14 cellular contexts compared by ENCODE assay signal in the genomic region with DNA sequence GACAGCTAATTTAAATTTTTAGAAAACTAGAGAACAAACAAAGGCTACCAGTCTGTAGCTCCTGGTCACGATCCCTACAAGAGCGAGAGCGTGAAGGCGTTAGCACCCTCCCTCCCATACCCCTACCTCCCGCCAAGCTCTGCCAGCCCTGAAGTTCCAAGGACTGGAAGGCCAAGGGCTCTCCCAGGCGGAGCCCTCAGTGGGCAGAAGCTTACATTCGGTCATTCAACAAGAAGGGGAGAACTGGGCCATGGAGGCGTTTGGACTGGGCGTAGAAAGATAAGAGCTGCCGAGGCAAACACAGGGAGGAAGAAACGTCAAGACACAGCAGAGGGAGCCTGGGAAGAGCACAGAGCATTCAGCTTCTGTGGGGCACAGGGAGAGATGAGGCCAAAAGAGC. TPM values are rescaled to one million over a fixed set of nuclear protein-coding genes. Genes with fewer than 3 reads are reported as not detected.
A peak's percentile ranks its signal among the peaks of the same experiment; 100 is the strongest.
DNase-seq lines count a peak whose midpoint lies in the region; ATAC-seq and TF ChIP-seq lines count a peak whose summit lies in the region.
"Had no signal": no experiment of that assay in that cellular context is flagged by ENCODE, and none has a peak within 500 bp of the region (broad histone marks: within the 10 kb centered on the region; RNA-seq: fewer than 3 reads in every experiment).

No MANE protein-coding gene starts in this region.

- H3K27ac ChIP-seq in VCaP (peak overlapping the region; percentile 83), mesenchymal stem cell (ENCODE audit: low read length, poor library complexity, severe bottlenecking) (no peak overlapping the region)
- H3K27ac ChIP-seq: suprapubic skin had no signal

- no peak overlapping the region for H3K4me3 Mint-ChIP-seq in activated naive CD8-positive, alpha-beta T cell treated with anti-CD3 and anti-CD28 coated beads for 36 hours
- no peak overlapping the region for H3K4me3 Mint-ChIP-seq in activated naive CD8-positive, alpha-beta T cell treated with anti-CD3 and anti-CD28 coated beads, Interleukin-2, amount 50 U/mL, for 24 hours
- H3K4me3 Mint-ChIP-seq in type B pancreatic cell = peak overlapping the region; percentile 82
- H3K4me3 Mint-ChIP-seq: HFFc6 had no signal

- no peak overlapping the region for H2AFZ ChIP-seq in mesenchymal stem cell (ENCODE audit: low read depth, low read length)

- no peaks in the 10 kb centered on the region for H3K9me3 ChIP-seq in mesenchymal stem cell (ENCODE audit: control insufficient read depth, low read length)
- H3K9me3 ChIP-seq: suprapubic skin had no signal

- H3K36me3 ChIP-seq in mesenchymal stem cell (ENCODE audit: control insufficient read depth in 1 of 2, insufficient read depth in 2 of 2, low read depth in 1 of 2, low read length in 2 of 2) = peaks cover 29 to 36% of the 10 kb centered on the region in 2 experiments

- H3K4ac ChIP-seq in mesenchymal stem cell (ENCODE audit: low read depth in 1 of 2, low read length in 2 of 2) = no peak overlapping the region

- H3K9ac ChIP-seq in mesenchymal stem cell (ENCODE audit: low read length) = no peak overlapping the region

- H3K9me3 Mint-ChIP-seq in activated naive CD8-positive, alpha-beta T cell treated with anti-CD3 and anti-CD28 coated beads for 36 hours = no peaks in the 10 kb centered on the region
- no peaks in the 10 kb centered on the region for H3K9me3 Mint-ChIP-seq in activated naive CD8-positive, alpha-beta T cell treated with anti-CD3 and anti-CD28 coated beads, Interleukin-2, amount 50 U/mL, for 24 hours
- H3K9me3 Mint-ChIP-seq in type B pancreatic cell = no peaks in the 10 kb centered on the region
- H3K9me3 Mint-ChIP-seq: HFFc6 had no signal

- TF ChIP-seq CTCF in VCaP (conservative IDR thresholded peaks at IDR 0.05) (no peak), type B pancreatic cell (conservative IDR thresholded peaks at IDR 0.05) (no peak)

- H2BK5ac ChIP-seq in mesenchymal stem cell (ENCODE audit: low read depth, low read length, poor library complexity, severe bottlenecking) = no peak overlapping the region

- H2BK12ac ChIP-seq in mesenchymal stem cell (ENCODE audit: low read length in 2 of 2) = no peak overlapping the region

- peaks cover 33% of the 10 kb centered on the region for H3K4me1 ChIP-seq in mesenchymal stem cell (ENCODE audit: control insufficient read depth, insufficient read depth, low read depth, low read length)

- WGBS in mesenchymal stem cell = 96% methylated on average over 11 of the region's 11 CpGs

- no peak overlapping the region for H2BK120ac ChIP-seq in mesenchymal stem cell (ENCODE audit: low read depth, low read length)

- ATAC-seq in activated naive CD8-positive, alpha-beta T cell treated with anti-CD3 and anti-CD28 coated beads, Interleukin-2, amount 50 U/mL, for 24 hours = no peak
- no peak for ATAC-seq in HG02852 (IDR thresholded peaks at IDR 0.05; ENCODE audit: unreplicated experiment)
- ATAC-seq in GM18519 (IDR thresholded peaks at IDR 0.05; ENCODE audit: low FRiP score, unreplicated experiment) = no peak

- H3K27me3 Mint-ChIP-seq in activated naive CD8-positive, alpha-beta T cell treated with anti-CD3 and anti-CD28 coated beads for 36 hours = no peaks in the 10 kb centered on the region
- no peaks in the 10 kb centered on the region for H3K27me3 Mint-ChIP-seq in activated naive CD8-positive, alpha-beta T cell treated with anti-CD3 and anti-CD28 coated beads, Interleukin-2, amount 50 U/mL, for 24 hours
- H3K27me3 Mint-ChIP-seq in type B pancreatic cell = no peaks in the 10 kb centered on the region

- peaks cover 35% of the 10 kb centered on the region for H3K4me1 Mint-ChIP-seq in activated naive CD8-positive, alpha-beta T cell treated with anti-CD3 and anti-CD28 coated beads for 36 hours
- H3K4me1 Mint-ChIP-seq in activated naive CD8-positive, alpha-beta T cell treated with anti-CD3 and anti-CD28 coated beads, Interleukin-2, amount 50 U/mL, for 24 hours = peaks cover 55% of the 10 kb centered on the region
- H3K4me1 Mint-ChIP-seq in type B pancreatic cell (ENCODE audit: unreplicated experiment) = peaks cover 30% of the 10 kb centered on the region

- H3K36me3 Mint-ChIP-seq in activated naive CD8-positive, alpha-beta T cell treated with anti-CD3 and anti-CD28 coated beads for 36 hours = peaks cover 40% of the 10 kb centered on the region
- peaks cover 32% of the 10 kb centered on the region for H3K36me3 Mint-ChIP-seq in activated naive CD8-positive, alpha-beta T cell treated with anti-CD3 and anti-CD28 coated beads, Interleukin-2, amount 50 U/mL, for 24 hours (ENCODE audit: low read depth)
- peaks cover 16% of the 10 kb centered on the region for H3K36me3 Mint-ChIP-seq in type B pancreatic cell

- H2BK15ac ChIP-seq in mesenchymal stem cell (ENCODE audit: low read depth, poor library complexity, severe bottlenecking) = no peak overlapping the region

- H3K4me2 ChIP-seq in mesenchymal stem cell (ENCODE audit: low read length, poor library complexity, severe bottlenecking) = no peak overlapping the region

- no peak overlapping the region for H3K14ac ChIP-seq in mesenchymal stem cell (ENCODE audit: low read length in 2 of 2)

- no peaks in the 10 kb centered on the region for H3K27me3 ChIP-seq in mesenchymal stem cell (ENCODE audit: control insufficient read depth in 1 of 2, insufficient read depth in 1 of 2, low read length in 2 of 2)
- H3K27me3 ChIP-seq: suprapubic skin had no signal

- no peak overlapping the region for H3K18ac ChIP-seq in mesenchymal stem cell (ENCODE audit: low read depth in 1 of 2, low read length in 2 of 2)

- H4K8ac ChIP-seq in mesenchymal stem cell (ENCODE audit: low read length) = no peak overlapping the region

- DNase-seq in activated naive CD8-positive, alpha-beta T cell treated with anti-CD3 and anti-CD28 coated beads for 36 hours = no peak
- no peak for DNase-seq in activated naive CD8-positive, alpha-beta T cell treated with anti-CD3 and anti-CD28 coated beads, Interleukin-2, amount 50 U/mL, for 24 hours
- no peak for DNase-seq in mesenchymal stem cell
- DNase-seq in type B pancreatic cell (ENCODE audit: extremely low spot score, unreplicated experiment) = no peak
- DNase-seq in glomerular visceral epithelial cell (ENCODE audit: extremely low spot score) = no peak
- DNase-seq: activated CD4-positive, alpha-beta T cell treated with anti-CD3 and anti-CD28 coated beads, Interleukin-2, amount 50 U/mL, for 4 hours; activated naive CD4-positive, alpha-beta T cell treated with Interleukin-2 at 50 U/mL for 16 hours; DMS79; HFFc6; NCI-H524 treated with DMSO at 0.1 percent for 48 hours had no signal

- H3K79me1 ChIP-seq in mesenchymal stem cell (replicated peaks; ENCODE audit: low read length, poor library complexity, severe bottlenecking) = peaks cover 28% of the 10 kb centered on the region

- peak overlapping the region; percentile 20 for H4K91ac ChIP-seq in mesenchymal stem cell (ENCODE audit: low read length)

- H2AK5ac ChIP-seq in mesenchymal stem cell (ENCODE audit: low read length, severe bottlenecking) = no peak overlapping the region

- H3K23ac ChIP-seq in mesenchymal stem cell (ENCODE audit: low read length in 2 of 2) = no peak overlapping the region

- peak overlapping the region; percentile 55 for H3K27ac Mint-ChIP-seq in activated naive CD8-positive, alpha-beta T cell treated with anti-CD3 and anti-CD28 coated beads for 36 hours
- no peak overlapping the region for H3K27ac Mint-ChIP-seq in activated naive CD8-positive, alpha-beta T cell treated with anti-CD3 and anti-CD28 coated beads, Interleukin-2, amount 50 U/mL, for 24 hours
- peak overlapping the region; percentile 66 for H3K27ac Mint-ChIP-seq in type B pancreatic cell
- H3K27ac Mint-ChIP-seq: HFFc6 had no signal

- no peak overlapping the region for H3K4me3 ChIP-seq in mesenchymal stem cell (ENCODE audit: insufficient read depth in 1 of 2, low read depth in 1 of 2, low read length in 2 of 2)
- H3K4me3 ChIP-seq: suprapubic skin had no signal

RNA-seq across cellular contexts. Expression of gene MXD3, which starts 3.0 kb away (rescaled TPM):
- total RNA-seq in activated naive CD8-positive, alpha-beta T cell treated with anti-CD3 and anti-CD28 coated beads for 36 hours = 10 to 100 TPM; 14.7 to 17.3 TPM
- 2.2 TPM for polyA plus RNA-seq in mesenchymal stem cell (2013, experiment 1 of 2)
- polyA plus RNA-seq in mesenchymal stem cell (2013, experiment 2 of 2) = 2.8 TPM
- 10.2 and 29.5 TPM in 2 replicates for total RNA-seq in type B pancreatic cell (ENCODE audit: low replicate concordance)

RNA-seq across cellular contexts. Expression of gene PRELID1, which starts 5.1 kb away (rescaled TPM):
- total RNA-seq in activated naive CD8-positive, alpha-beta T cell treated with anti-CD3 and anti-CD28 coated beads for 36 hours = 100 to 1,000 TPM; 311 to 315 TPM
- 170 TPM for polyA plus RNA-seq in mesenchymal stem cell (2013, experiment 1 of 2)
- polyA plus RNA-seq in mesenchymal stem cell (2013, experiment 2 of 2) = 176 TPM
- 126 and 163 TPM in 2 replicates for total RNA-seq in type B pancreatic cell (ENCODE audit: low replicate concordance)

RNA-seq across cellular contexts. Expression of gene RAB24, which starts 5.2 kb away (rescaled TPM):
- total RNA-seq in activated naive CD8-positive, alpha-beta T cell treated with anti-CD3 and anti-CD28 coated beads for 36 hours = 10 to 100 TPM; 26.8 to 29.9 TPM
- polyA plus RNA-seq in mesenchymal stem cell (2013, experiment 1 of 2) = 30.2 TPM
- 30.8 TPM for polyA plus RNA-seq in mesenchymal stem cell (2013, experiment 2 of 2)
- 42.6 and 46.2 TPM in 2 replicates for total RNA-seq in type B pancreatic cell (ENCODE audit: low replicate concordance)

RNA-seq across cellular contexts. Expression of gene LMAN2, which starts 42.7 kb away (rescaled TPM):
- total RNA-seq in activated naive CD8-positive, alpha-beta T cell treated with anti-CD3 and anti-CD28 coated beads for 36 hours = 10 to 100 TPM; 91.5 to 92.1 TPM
- polyA plus RNA-seq in mesenchymal stem cell (2013, experiment 1 of 2) = 296 TPM
- polyA plus RNA-seq in mesenchymal stem cell (2013, experiment 2 of 2) = 279 TPM
- 102 and 129 TPM in 2 replicates for total RNA-seq in type B pancreatic cell (ENCODE audit: low replicate concordance)

RNA-seq across cellular contexts. Expression of gene RGS14, which starts 49.0 kb away (rescaled TPM):
- 10 to 100 TPM; 38.9 to 41.2 TPM for total RNA-seq in activated naive CD8-positive, alpha-beta T cell treated with anti-CD3 and anti-CD28 coated beads for 36 hours
- polyA plus RNA-seq in mesenchymal stem cell (2013, experiment 1 of 2) = 16.7 TPM
- 15.9 TPM for polyA plus RNA-seq in mesenchymal stem cell (2013, experiment 2 of 2)
- total RNA-seq in type B pancreatic cell (ENCODE audit: low replicate concordance) = 8.9 and 16.6 TPM in 2 replicates
